ENCODE assay signal across 9 cellular contexts in genomic region chr9:137387034-137387890, GRCh38. TPM values are rescaled to one million over a fixed set of nuclear protein-coding genes. Genes with fewer than 3 reads are reported as not detected.
DNase-seq lines count a peak whose midpoint lies in the region; ATAC-seq and TF ChIP-seq lines count a peak whose summit lies in the region.
"Had no signal": no experiment of that assay in that cellular context is flagged by ENCODE, and none has a peak within 500 bp of the region (broad histone marks: within the 10 kb centered on the region; RNA-seq: fewer than 3 reads in every experiment).

No MANE protein-coding gene starts in this region.

- POLR2A ChIA-PET in T-cell (lab: Charles Lee): no interaction called here

- no peak for TF ChIP-seq CTCF in mesothelial cell of epicardium (IDR thresholded peaks at IDR 0.05; ENCODE audit: unreplicated experiment)

- H3K9me3 Mint-ChIP-seq in T-cell (no peaks in the 10 kb centered on the region), mesothelial cell of epicardium (no peaks in the 10 kb centered on the region)

- H3K4me3 Mint-ChIP-seq in T-cell: peak overlapping the region; percentile 28 to 70 (median 60)
- no peak overlapping the region for H3K4me3 Mint-ChIP-seq in mesothelial cell of epicardium

- CTCF ChIA-PET in T-cell (lab: Charles Lee): no interaction called here

- H3K4me1 Mint-ChIP-seq in T-cell (peaks cover 14 to 23% (median 16%) of the 10 kb centered on the region in 3 donors), mesothelial cell of epicardium (no peaks in the 10 kb centered on the region)

- peak in 26 of 34 experiments; percentile 22 to 78 (median 43) for DNase-seq in T-cell
- DNase-seq in activated T-helper 1 cell treated with anti-CD3 and anti-CD28 coated beads, Interleukin-2, amount 50 U/mL, for 16 hours (ENCODE audit: low read depth in 1 of 2, low spot score in 1 of 2): peak; percentile 27 to 34
- DNase-seq in left ventricle myocardium superior: no peak
- DNase-seq in stimulated activated CD8-positive, alpha-beta memory T cell treated with anti-CD3 and anti-CD28 coated beads, Interleukin-4, amount 100 ng/mL, for 24 hours (ENCODE audit: low read depth): peak; percentile 24
- no peak for DNase-seq in mesothelial cell of epicardium (ENCODE audit: low spot score in 2 of 2, unreplicated experiment in 2 of 2)
- DNase-seq in HPDE6-E6E7 (ENCODE audit: extremely low spot score): no peak
- DNase-seq in NCI-H69 (lab: John Stamatoyannopoulos, UW): no peak
- DNase-seq: mucosa of descending colon had no signal

- no peaks in the 10 kb centered on the region for H3K27me3 Mint-ChIP-seq in T-cell
- no peaks in the 10 kb centered on the region for H3K27me3 Mint-ChIP-seq in mesothelial cell of epicardium (ENCODE audit: low read depth)

- H3K27ac Mint-ChIP-seq in T-cell: peak overlapping the region; percentile 96
- H3K27ac Mint-ChIP-seq in mesothelial cell of epicardium: no peak overlapping the region

- peak; percentile 88 to 98 (median 96) for ATAC-seq in T-cell (replicated peaks in 1 of 4)
- ATAC-seq in left ventricle myocardium superior: peak; percentile 37
- no peak for ATAC-seq in HG03196 (IDR thresholded peaks at IDR 0.05; ENCODE audit: unreplicated experiment)
- ATAC-seq: mucosa of descending colon had no signal

- H3K36me3 Mint-ChIP-seq in T-cell: peaks cover 8% of the 10 kb centered on the region
- H3K36me3 Mint-ChIP-seq in mesothelial cell of epicardium: peaks cover 6% of the 10 kb centered on the region

- intact Hi-C loops in left ventricle myocardium superior (cut with micrococcal nuclease): no loop called here

RNA-seq across cellular contexts. Expression of gene EXD3, which starts 35.7 kb away (rescaled TPM):
- 10 to 100 TPM; 18.5 to 43.8 (median 38.0) TPM for total RNA-seq in T-cell
- total RNA-seq in left ventricle myocardium superior: 8.3 TPM
- total RNA-seq in mesothelial cell of epicardium: 37.2 to 38.2 TPM (median 37.3 TPM) in 3 replicates

RNA-seq across cellular contexts. Expression of gene NOXA1, which starts 35.9 kb away (rescaled TPM):
- total RNA-seq in T-cell: 10 to 100 TPM in 2 of 5 donors, 1 to 10 TPM in 3; 6.4 to 11.7 (median 8.1) TPM
- total RNA-seq in left ventricle myocardium superior: 1.9 TPM
- 19.9 to 22.1 TPM (median 21.4 TPM) in 3 replicates for total RNA-seq in mesothelial cell of epicardium

RNA-seq across cellular contexts. Expression of gene ENTPD8, which starts 53.9 kb away (rescaled TPM):
- total RNA-seq in T-cell (not detected), left ventricle myocardium superior (not detected), mesothelial cell of epicardium (1.4 to 1.7 TPM (median 1.6 TPM) in 3 replicates)

Comparison
In these comparisons a context has a peak if more than half of its experiments do, and no peak if none do; other contexts are left out.
1. DNase-seq: peak in T-cell (26 of 34), activated T-helper 1 cell treated with anti-CD3 and anti-CD28 coated beads, Interleukin-2, amount 50 U/mL, for 16 hours (2 of 2) and stimulated activated CD8-positive, alpha-beta memory T cell treated with anti-CD3 and anti-CD28 coated beads, Interleukin-4, amount 100 ng/mL, for 24 hours (single experiment); none in left ventricle myocardium superior (single experiment), mesothelial cell of epicardium (0 of 2), HPDE6-E6E7 (single experiment) and NCI-H69 (single experiment).